ENCODE assay signal across 13 cellular contexts in the genomic region with DNA sequence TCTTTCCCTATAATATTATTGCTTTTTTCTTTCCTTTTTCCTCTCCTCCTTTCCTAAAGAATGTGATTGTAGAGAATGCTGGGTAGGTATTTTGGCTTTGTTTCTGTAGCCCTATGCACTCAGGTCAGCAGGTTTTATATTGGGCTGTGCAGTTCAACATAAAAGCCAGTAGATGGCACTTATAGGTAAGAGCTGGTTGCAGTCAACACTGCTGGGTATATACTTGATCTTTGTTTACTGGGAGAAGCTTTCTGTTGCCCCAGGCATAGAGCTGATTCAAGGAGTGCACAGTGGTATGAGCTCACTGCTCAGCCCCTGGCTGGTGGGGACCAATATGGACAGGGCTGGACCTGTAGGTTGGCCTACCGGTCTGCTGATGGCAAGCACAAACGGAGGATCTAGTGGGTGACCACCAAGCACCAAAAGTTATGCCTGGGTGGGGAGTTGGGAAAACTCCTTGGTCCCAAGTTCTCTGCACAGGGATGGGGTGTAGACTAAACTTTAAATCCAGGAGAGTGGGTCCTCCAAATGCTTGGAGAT.
DNase-seq lines count a peak whose midpoint lies in the region; ATAC-seq and TF ChIP-seq lines count a peak whose summit lies in the region.
"Had no signal": no experiment of that assay in that cellular context is flagged by ENCODE, and none has a peak within 500 bp of the region (broad histone marks: within the 10 kb centered on the region; RNA-seq: fewer than 3 reads in every experiment).

No MANE protein-coding gene starts in this region.

- H3K9me3 Mint-ChIP-seq in activated naive CD8-positive, alpha-beta T cell treated with anti-CD3 and anti-CD28 coated beads for 36 hours = peaks cover 22% of the 10 kb centered on the region

- H3K27ac ChIP-seq in HCT116 (ENCODE audit: low read depth, low read length) (no peak overlapping the region), testis (no peak overlapping the region), colonic mucosa (no peak overlapping the region)

- in situ Hi-C loops in SK-MEL-5 (cut with HindIII; ENCODE audit: low pct_unique_long_range_greater_than_20kb, low sequenced_read_pairs) = no loop called here

- H2AFZ ChIP-seq in HCT116 (ENCODE audit: low read depth, low read length, poor library complexity, severe bottlenecking) = no peak overlapping the region

- ATAC-seq in HCT116 = peak; percentile 62; the same call in 1 of the 2 replicates

- H3K4me2 ChIP-seq in HCT116 (ENCODE audit: low read length) = no peak overlapping the region

- RAD21 ChIA-PET in HCT116 (lab: Charles Lee; ENCODE audit: low non-redundant PET in 1 of 2, low total read pairs in 2 of 2, uncharacterized antibody in 2 of 2, unreplicated experiment in 2 of 2) = no interaction called here

- WGBS in testis, 2 donors = 80 to 96% methylated on average over 1 to 2 of the region's 2 CpGs

- peak; percentile 34; the same call in 1 of the 2 replicates for TF ChIP-seq RAD21 in HCT116 (IDR thresholded peaks at IDR 0.05; ENCODE audit: low read depth)

- H3K36me3 ChIP-seq in HCT116 (ENCODE audit: control insufficient read depth in 1 of 2, insufficient read depth in 2 of 2, low read length in 2 of 2) = no peaks in the 10 kb centered on the region
- H3K36me3 ChIP-seq in testis (ENCODE audit: low read depth, missing control alignments) = no peaks in the 10 kb centered on the region
- H3K36me3 ChIP-seq in colonic mucosa = no peaks in the 10 kb centered on the region

- peaks cover 31% of the 10 kb centered on the region for H3K27me3 Mint-ChIP-seq in activated naive CD8-positive, alpha-beta T cell treated with anti-CD3 and anti-CD28 coated beads for 36 hours

- H3K27ac Mint-ChIP-seq in activated naive CD8-positive, alpha-beta T cell treated with anti-CD3 and anti-CD28 coated beads for 36 hours = no peak overlapping the region
- H3K27ac Mint-ChIP-seq: activated CD4-positive, alpha-beta T cell treated with anti-CD3 and anti-CD28 coated beads, Interleukin-2, amount 10 ng/mL, durations not matched to agents 7 days and 5 days; naive B cell had no signal

- H3K9ac ChIP-seq in HCT116 (ENCODE audit: low read length) (no peak overlapping the region), colonic mucosa (ENCODE audit: low read depth in 2 of 2, low read length in 2 of 2) (no peak overlapping the region)

- H3K27me3 ChIP-seq in HCT116 (ENCODE audit: insufficient read depth, low read length) = no peaks in the 10 kb centered on the region
- no peaks in the 10 kb centered on the region for H3K27me3 ChIP-seq in testis
- H3K27me3 ChIP-seq in colonic mucosa = no peaks in the 10 kb centered on the region

- CTCF ChIA-PET in HCT116 (lab: Charles Lee) = interaction anchor here (0.6 to 3.2 kb wide), 3 partner anchors 40 to 1855 kb away, joined by 3 to 16 read pairs (median 14); no protein-coding TSS in a partner anchor

- no peak overlapping the region for H3K4me3 Mint-ChIP-seq in activated naive CD8-positive, alpha-beta T cell treated with anti-CD3 and anti-CD28 coated beads for 36 hours
- H3K4me3 Mint-ChIP-seq: activated CD4-positive, alpha-beta T cell treated with anti-CD3 and anti-CD28 coated beads, Interleukin-2, amount 10 ng/mL, durations not matched to agents 7 days and 5 days; naive B cell had no signal

- TF ChIP-seq CTCF in AG09309 (IDR thresholded peaks at IDR 0.05; ENCODE audit: control insufficient read depth, insufficient read depth, low read depth, low read length, missing control alignments) = peak; percentile 21
- TF ChIP-seq CTCF in HCT116 (IDR thresholded peaks at IDR 0.05 in 2 of 3, conservative IDR thresholded peaks at IDR 0.05 in 1 of 3; ENCODE audit: borderline replicate concordance in 1 of 3, insufficient read depth in 1 of 3, low read depth in 2 of 3, low read length in 2 of 3) = peak in 2 of 3 experiments; percentile 48 to 50; a peak in 4 of 6 replicates
- peak; percentile 37 for TF ChIP-seq CTCF in foreskin fibroblast (IDR thresholded peaks at IDR 0.05; ENCODE audit: low read depth, low read length)
- TF ChIP-seq CTCF in testis (IDR thresholded peaks at IDR 0.05) = peak in 1 of 3 experiments; percentile 37
- TF ChIP-seq CTCF in colonic mucosa (IDR thresholded peaks at IDR 0.05) = no peak

- intact Hi-C loops in HCT116 (cut with micrococcal nuclease) (no loop called here), testis (cut with DNase I; ENCODE audit: low total_unique reads) (no loop called here), colonic mucosa (cut with DNase I) (loop anchor here (10.0 kb wide), 1 partner anchor 61 kb away; no protein-coding TSS in a partner anchor)

- H3K36me3 Mint-ChIP-seq in activated naive CD8-positive, alpha-beta T cell treated with anti-CD3 and anti-CD28 coated beads for 36 hours = peaks cover 5% of the 10 kb centered on the region

- H4K20me1 ChIP-seq in HCT116 (ENCODE audit: insufficient read depth) = no peaks in the 10 kb centered on the region

- H3K4me1 ChIP-seq in HCT116 (ENCODE audit: control insufficient read depth in 1 of 2, insufficient read depth in 2 of 2, low read length in 2 of 2) = no peaks in the 10 kb centered on the region
- H3K4me1 ChIP-seq in testis = no peaks in the 10 kb centered on the region
- H3K4me1 ChIP-seq in colonic mucosa = no peaks in the 10 kb centered on the region

- DNase-seq in AG09309 (ENCODE audit: low read depth) (no peak), HCT116 (ENCODE audit: low read depth, low spot score) (no peak), SK-MEL-5 (ENCODE audit: low read depth, low spot score) (peak; percentile 66), foreskin fibroblast (peak in 1 of 2 donors; percentile 34), SK-N-DZ (ENCODE audit: low spot score) (no peak), testis (no peak), colonic mucosa (no peak)
- no peak for DNase-seq in activated naive CD8-positive, alpha-beta T cell treated with anti-CD3 and anti-CD28 coated beads for 36 hours
- DNase-seq: activated CD4-positive, alpha-beta T cell treated with anti-CD3 and anti-CD28 coated beads, Interleukin-2, amount 10 ng/mL, durations not matched to agents 7 days and 5 days; amygdala; COR-L47; naive B cell; NCI-H748 treated with DMSO at 0.1 percent for 48 hours had no signal

- H3K4me1 Mint-ChIP-seq in activated naive CD8-positive, alpha-beta T cell treated with anti-CD3 and anti-CD28 coated beads for 36 hours = no peaks in the 10 kb centered on the region
- H3K4me1 Mint-ChIP-seq: activated CD4-positive, alpha-beta T cell treated with anti-CD3 and anti-CD28 coated beads, Interleukin-2, amount 10 ng/mL, durations not matched to agents 7 days and 5 days; naive B cell had no signal

- no peak for TF ChIP-seq POLR2A in HCT116 (IDR thresholded peaks at IDR 0.05; ENCODE audit: borderline replicate concordance, extremely low read depth, insufficient read depth, insufficient read length)
- TF ChIP-seq POLR2A in testis (IDR thresholded peaks at IDR 0.05) = no peak

- H3K9me2 ChIP-seq in HCT116 (ENCODE audit: insufficient read depth) = no peaks in the 10 kb centered on the region

- H3K4me3 ChIP-seq in AG09309 (ENCODE audit: control insufficient read depth, low read depth, low read length) (no peak overlapping the region), HCT116 (replicated peaks in 1 of 2; ENCODE audit: low read depth in 1 of 2, low read length in 2 of 2) (no peak overlapping the region), foreskin fibroblast (ENCODE audit: low read depth in 1 of 2, low read length in 2 of 2) (no peak overlapping the region), testis (no peak overlapping the region), colonic mucosa (no peak overlapping the region)

- H3K9me3 ChIP-seq in HCT116 (ENCODE audit: control insufficient read depth in 1 of 2, insufficient read depth in 1 of 2, low read depth in 1 of 2, low read length in 2 of 2) (peaks cover 3 to 8% of the 10 kb centered on the region in 2 experiments; a peak in 2 of 4 replicates), testis (no peaks in the 10 kb centered on the region), colonic mucosa (no peaks in the 10 kb centered on the region)

- H3K79me2 ChIP-seq in HCT116 (ENCODE audit: insufficient read depth, low read length) = no peaks in the 10 kb centered on the region

- no TSS peak for BruUV-seq in HCT116 (replicated peaks; lab: Mats Ljungman, UMichigan)

- POLR2A ChIA-PET in HCT116 (lab: Charles Lee) = no interaction called here

TF ChIP-seq in HCT116, 20 proteins besides CTCF, POLR2A, EP300 and RAD21:
- TF ChIP-seq POLR2AphosphoS5 (IDR thresholded peaks at IDR 0.05; ENCODE audit: low read depth, low read length) (no peak), ZBTB33 (IDR thresholded peaks at IDR 0.05; ENCODE audit: extremely low read depth, insufficient replicate concordance, low read length) (no peak), EZH2 (IDR thresholded peaks at IDR 0.05) (no peak), TCF7L2 (IDR thresholded peaks at IDR 0.05; ENCODE audit: borderline replicate concordance, extremely low read depth, insufficient read depth, insufficient read length) (no peak), JUND (IDR thresholded peaks at IDR 0.05) (no peak), YY1 (IDR thresholded peaks at IDR 0.05; ENCODE audit: extremely low read depth, insufficient replicate concordance, low read depth, low read length) (no peak), EZH2phosphoT487 (IDR thresholded peaks at IDR 0.05; ENCODE audit: borderline replicate concordance) (no peak)
